Comparison of ENCODE assay signal across 6 cellular contexts in the genomic region with DNA sequence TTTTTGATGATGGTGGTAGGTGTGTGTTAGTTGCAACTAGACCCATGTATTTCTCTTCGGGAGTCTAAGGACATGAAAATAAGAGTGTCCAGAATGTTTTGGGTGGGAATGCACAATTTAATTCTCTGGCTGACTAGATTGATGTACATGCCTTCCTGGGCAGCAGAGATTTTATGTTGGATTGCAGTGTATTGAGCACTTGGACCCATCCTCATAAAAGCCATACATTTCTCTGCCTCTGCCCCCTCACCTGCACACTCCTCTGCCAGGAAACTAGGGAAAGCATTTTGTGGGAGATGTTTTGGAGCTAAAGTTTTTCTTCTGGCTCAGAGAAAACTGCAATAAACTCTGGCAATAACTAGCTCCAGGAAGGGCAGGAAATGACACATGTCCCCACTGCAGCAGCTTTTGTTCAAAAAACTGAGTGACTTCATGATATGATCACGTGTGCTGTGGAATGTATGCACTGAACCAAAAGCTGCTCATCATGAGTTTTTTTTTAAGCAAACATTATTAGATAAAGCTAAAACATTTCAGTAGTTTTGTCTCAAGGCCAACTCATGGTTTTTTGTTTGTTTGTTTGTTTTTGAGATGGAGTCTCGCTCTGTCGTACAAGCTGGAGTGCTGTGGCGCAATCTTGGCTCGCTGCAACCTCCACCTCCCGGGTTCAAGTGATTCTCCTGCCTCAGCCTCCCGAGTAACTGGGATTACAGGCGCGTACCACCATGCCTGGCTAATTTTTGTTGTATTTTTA. TPM values are rescaled to one million over a fixed set of nuclear protein-coding genes. Genes with fewer than 3 reads are reported as not detected.
A peak's percentile ranks its signal among the peaks of the same experiment; 100 is the strongest.
DNase-seq lines count a peak whose midpoint lies in the region; ATAC-seq and TF ChIP-seq lines count a peak whose summit lies in the region.

No MANE protein-coding gene starts in this region.

- H3K9me3 ChIP-seq in H9 (ENCODE audit: control insufficient read depth, low read depth, low read length): no peaks in the 10 kb centered on the region

- H3K23ac ChIP-seq in H9 (ENCODE audit: insufficient read length, low read depth, low read length): no peak overlapping the region

- H4K8ac ChIP-seq in H9 (replicated peaks; ENCODE audit: insufficient read length, low read depth, low read length): no peak overlapping the region

- no peak overlapping the region for H2AFZ ChIP-seq in H9 (ENCODE audit: low read length)

- peak; percentile 85 for ATAC-seq in sciatic nerve

- H2BK5ac ChIP-seq in H9 (ENCODE audit: insufficient read length, low read length): no peak overlapping the region

- no peaks in the 10 kb centered on the region for H3K27me3 Mint-ChIP-seq in H9 (ENCODE audit: low read depth)

- H3T11ph ChIP-seq in H9 (ENCODE audit: low read length): no peak overlapping the region

- H3K23me2 ChIP-seq in H9 (ENCODE audit: insufficient read length, low read depth, low read length, poor library complexity, severe bottlenecking): no peaks in the 10 kb centered on the region

- no peak overlapping the region for H3K18ac ChIP-seq in H9 (ENCODE audit: insufficient read length, low read depth, low read length)

- intact Hi-C loops in sciatic nerve (cut with DNase I): no loop called here

- H3K4me1 Mint-ChIP-seq in H9: no peaks in the 10 kb centered on the region

- no peak overlapping the region for H3K4me3 Mint-ChIP-seq in H9

- H3K79me1 ChIP-seq in H9 (ENCODE audit: insufficient read depth, low read depth, low read length, poor library complexity, severe bottlenecking): no peaks in the 10 kb centered on the region

- peaks cover 8 to 16% (median 11%) of the 10 kb centered on the region in 3 experiments; a peak in 6 of 7 replicates for H3K36me3 Mint-ChIP-seq in H9 (ENCODE audit: insufficient read depth in 1 of 3, low read depth in 3 of 3)

- no peak overlapping the region for H3K14ac ChIP-seq in H9 (ENCODE audit: insufficient read depth, low read length)

- H4K5ac ChIP-seq in H9 (ENCODE audit: insufficient read length, low read depth, low read length): no peak overlapping the region

- no peaks in the 10 kb centered on the region for H3K79me2 ChIP-seq in H9 (ENCODE audit: insufficient read depth, low read length)

- no peak overlapping the region for H2AK5ac ChIP-seq in H9 (ENCODE audit: insufficient read length, low read length)

- no peak overlapping the region for H3K9ac ChIP-seq in H9 (ENCODE audit: extremely low read depth, insufficient read length, low read length)

- H4K91ac ChIP-seq in H9 (ENCODE audit: insufficient read length, low read depth, low read length): no peak overlapping the region

- H3K4ac ChIP-seq in H9 (ENCODE audit: low read depth, low read length): no peak overlapping the region

- H3K56ac ChIP-seq in H9 (ENCODE audit: insufficient read length, low read depth, low read length): no peak overlapping the region

- 0 out of 7 replicates have a peak overlapping the region, but pooled peaks of 1 of the 3 experiments have one; percentile 0 for H3K27ac Mint-ChIP-seq in H9

- H3K9me3 Mint-ChIP-seq in H9: no peaks in the 10 kb centered on the region

- H3K4me2 ChIP-seq in H9 (ENCODE audit: insufficient read depth, insufficient read length, low read length): no peak overlapping the region

- no peaks in the 10 kb centered on the region for H3K4me1 ChIP-seq in H9 (ENCODE audit: insufficient read depth, low read length)

- no peaks in the 10 kb centered on the region for H4K20me1 ChIP-seq in H9 (ENCODE audit: control insufficient read depth, insufficient read depth, insufficient read length)

- no CpG with 5 or more reads among the region's 10 CpGs for WGBS in H9 (ENCODE audit: extremely low coverage, insufficient read length, low lambda C conversion rate)

- no peak overlapping the region for H2BK120ac ChIP-seq in H9 (ENCODE audit: low read depth, low read length, poor library complexity, severe bottlenecking)

- peak; percentile 67 for DNase-seq in NCI-H460 (ENCODE audit: extremely low read depth, low read depth)
- DNase-seq in dedifferentiated amniotic fluid mesenchymal stem cell (ENCODE audit: extremely low spot score): peak; percentile 77
- no peak for DNase-seq in sciatic nerve (ENCODE audit: low spot score)
- no peak for DNase-seq in H9
- no peak for DNase-seq in GM19240 (ENCODE audit: insufficient read length, low spot score)
- DNase-seq in stimulated activated CD4-positive, alpha-beta T cell treated with anti-CD3 and anti-CD28 coated beads, Interleukin-12 subunit alpha, Interleukin-12 subunit beta, amount 100 ng/mL, for 4 hours: no peak

- no peak overlapping the region for H2BK12ac ChIP-seq in H9 (ENCODE audit: insufficient read length, low read depth, low read length)

- TF ChIP-seq CTCF in H9 (conservative IDR thresholded peaks at IDR 0.05): no peak

- H3K27ac ChIP-seq in H9 (ENCODE audit: insufficient read length, low read depth, low read length): no peak overlapping the region

- no peak overlapping the region for H2BK20ac ChIP-seq in H9 (ENCODE audit: low read depth, low read length, poor library complexity, severe bottlenecking)

- no peak overlapping the region for H2BK15ac ChIP-seq in H9 (ENCODE audit: low read depth, low read length)

- H3K27me3 ChIP-seq in H9 (ENCODE audit: insufficient read depth, low read length): no peaks in the 10 kb centered on the region

RNA-seq across cellular contexts. Expression of a gene that starts 17.6 kb away (rescaled TPM):
- total RNA-seq in NCI-H460 (2014; rRNA removed; shearing (Covaris generic)): 93.4 and 100.0 TPM in 2 replicates
- 28.6 and 42.9 TPM in 2 replicates for polyA plus RNA-seq in NCI-H460 (2014; cell fraction: nucleus; rRNA removed)
- total RNA-seq in sciatic nerve (38.8 TPM), H9 (2021) (26.4 and 27.4 TPM in 2 replicates)

RNA-seq across cellular contexts. Expression of a gene that starts 34.2 kb away (rescaled TPM):
- total RNA-seq in NCI-H460 (2014; rRNA removed; shearing (Covaris generic)): 0.14 and 0.37 TPM in 2 replicates
- 0.18 and 0.67 TPM in 2 replicates for polyA plus RNA-seq in NCI-H460 (2014; cell fraction: nucleus; rRNA removed)
- total RNA-seq in sciatic nerve: 45.0 TPM
- 0.28 and 0.39 TPM in 2 replicates for total RNA-seq in H9 (2021)

RNA-seq across cellular contexts. Expression of a gene that starts 36.6 kb away (rescaled TPM):
- total RNA-seq in NCI-H460 (2014; rRNA removed; shearing (Covaris generic)): 27.9 and 33.9 TPM in 2 replicates
- 36.2 and 41.2 TPM in 2 replicates for polyA plus RNA-seq in NCI-H460 (2014; cell fraction: nucleus; rRNA removed)
- total RNA-seq in sciatic nerve (79.6 TPM), H9 (2021) (50.2 and 53.4 TPM in 2 replicates)

RNA-seq across cellular contexts. Expression of a gene that starts 40.6 kb away (rescaled TPM):
- total RNA-seq in NCI-H460 (2014; rRNA removed; shearing (Covaris generic)): 64.7 and 86.5 TPM in 2 replicates
- 352 and 508 TPM in 2 replicates for polyA plus RNA-seq in NCI-H460 (2014; cell fraction: nucleus; rRNA removed)
- total RNA-seq in sciatic nerve (65.4 TPM), H9 (2021) (57.6 and 57.7 TPM in 2 replicates)

RNA-seq across cellular contexts. Expression of a gene that starts 47.9 kb away (rescaled TPM):
- total RNA-seq in NCI-H460 (2014; rRNA removed; shearing (Covaris generic)): not detected in 2 replicates
- polyA plus RNA-seq in NCI-H460 (2014; cell fraction: nucleus; rRNA removed): 0.50 and 0.86 TPM in 2 replicates
- total RNA-seq in sciatic nerve (not detected), H9 (2021) (not detected in 2 replicates)

Comparison
In these comparisons a context has a peak if more than half of its experiments do, and no peak if none do; other contexts are left out.
1. DNase-seq: peak in NCI-H460 (single experiment) and dedifferentiated amniotic fluid mesenchymal stem cell (single experiment); none in sciatic nerve (single experiment), H9 (single experiment), GM19240 (single experiment) and stimulated activated CD4-positive, alpha-beta T cell treated with anti-CD3 and anti-CD28 coated beads, Interleukin-12 subunit alpha, Interleukin-12 subunit beta, amount 100 ng/mL, for 4 hours (single experiment).
2. RNA of a gene that starts 34.2 kb away (total RNA-seq): 45.0 TPM in sciatic nerve (single experiment); 0.14 to 0.37 TPM in NCI-H460 and 0.28 to 0.39 TPM in H9; every median in the first group is over 10 times any median in the second.